In genomic region chr14:67717048-67717447, GRCh38 we compare ENCODE assay signal across 1 cellular context.
TF ChIP-seq lines count a peak whose summit lies in the region.

No MANE protein-coding gene starts in this region.

TF ChIP-seq in HepG2, 621 proteins besides CTCF, POLR2A, EP300 and RAD21 (continued from another document and continues in another):
- TF ChIP-seq ZNF841 (CRISPR knock-in tag; IDR thresholded peaks at IDR 0.05; ENCODE audit: borderline replicate concordance) (no peak), ZNF382 (CRISPR knock-in tag; IDR thresholded peaks at IDR 0.05; ENCODE audit: borderline replicate concordance) (no peak), NCOA1 (CRISPR knock-in tag; IDR thresholded peaks at IDR 0.05) (no peak), ZNF496 (CRISPR knock-in tag; IDR thresholded peaks at IDR 0.05; ENCODE audit: insufficient replicate concordance) (no peak), TRIM22 (IDR thresholded peaks at IDR 0.05) (no peak), ZNF460 (CRISPR knock-in tag; IDR thresholded peaks at IDR 0.05; ENCODE audit: borderline replicate concordance) (no peak), SOX6 (IDR thresholded peaks at IDR 0.05) (no peak), SOX6 (CRISPR knock-in tag; IDR thresholded peaks at IDR 0.05) (peak; percentile 74; the same call in 1 of the 2 replicates), ZKSCAN5 (CRISPR knock-in tag; IDR thresholded peaks at IDR 0.05) (no peak), ZNF598 (CRISPR knock-in tag; IDR thresholded peaks at IDR 0.05; ENCODE audit: borderline replicate concordance) (no peak), KDM6A (CRISPR knock-in tag; IDR thresholded peaks at IDR 0.05; ENCODE audit: low read depth) (no peak), ZBTB34 (CRISPR knock-in tag; IDR thresholded peaks at IDR 0.05) (no peak), AGO2 (optimal IDR thresholded peaks at IDR 0.05; ENCODE audit: low read depth, low read length) (no peak), ATF3 (CRISPR knock-in tag; IDR thresholded peaks at IDR 0.05) (no peak), KLF9 (CRISPR knock-in tag; IDR thresholded peaks at IDR 0.05; ENCODE audit: low read depth) (no peak), GATAD1 (CRISPR knock-in tag; IDR thresholded peaks at IDR 0.05) (no peak), NR1H2 (CRISPR knock-in tag; IDR thresholded peaks at IDR 0.05; ENCODE audit: borderline replicate concordance, low read depth) (no peak), ZNF557 (CRISPR knock-in tag; IDR thresholded peaks at IDR 0.05) (no peak), NFIC (IDR thresholded peaks at IDR 0.05; ENCODE audit: low read length) (peak; percentile 47; the same call in 1 of the 2 replicates), ZNF574 (CRISPR knock-in tag; IDR thresholded peaks at IDR 0.05) (no peak), GTF3A (CRISPR knock-in tag; conservative IDR thresholded peaks at IDR 0.05) (no peak), FOXJ3 (CRISPR knock-in tag; IDR thresholded peaks at IDR 0.05; ENCODE audit: borderline replicate concordance) (0 out of 2 replicates have a peak, but pooled peaks have one; percentile 50), FOXP4 (CRISPR knock-in tag; IDR thresholded peaks at IDR 0.05) (peak; percentile 50; the same call in 1 of the 2 replicates), SOX5 (CRISPR knock-in tag; IDR thresholded peaks at IDR 0.05; ENCODE audit: borderline replicate concordance) (peak; percentile 80), ZFP82 (CRISPR knock-in tag; IDR thresholded peaks at IDR 0.05; ENCODE audit: borderline replicate concordance) (no peak), KDM5A (IDR thresholded peaks at IDR 0.05; ENCODE audit: borderline replicate concordance, low read length) (no peak), USF2 (IDR thresholded peaks at IDR 0.05; ENCODE audit: low read depth, low read length) (no peak), USF2 (CRISPR knock-in tag; IDR thresholded peaks at IDR 0.05; ENCODE audit: borderline replicate concordance) (no peak), SOX13 (IDR thresholded peaks at IDR 0.05) (0 out of 2 replicates have a peak, but pooled peaks have one; percentile 23), SOX13 (CRISPR knock-in tag; conservative IDR thresholded peaks at IDR 0.05 in 1 of 2, IDR thresholded peaks at IDR 0.05 in 1 of 2) (peak in 1 of 2 experiments; percentile 83; a peak in 2 of 4 replicates), IRX3 (CRISPR knock-in tag; IDR thresholded peaks at IDR 0.05; ENCODE audit: borderline replicate concordance, low read depth) (no peak), ZFY (CRISPR knock-in tag; IDR thresholded peaks at IDR 0.05) (no peak), ZMYM3 (CRISPR knock-in tag; IDR thresholded peaks at IDR 0.05) (no peak), ZBTB37 (CRISPR knock-in tag; IDR thresholded peaks at IDR 0.05) (no peak), AKAP8 (CRISPR knock-in tag; IDR thresholded peaks at IDR 0.05) (no peak), HNRNPUL1 (IDR thresholded peaks at IDR 0.05; ENCODE audit: low read depth, low read length) (no peak), NFE2L2 (IDR thresholded peaks at IDR 0.05; ENCODE audit: low read length) (no peak), FOXK2 (IDR thresholded peaks at IDR 0.05) (no peak), MXD3 (CRISPR knock-in tag; IDR thresholded peaks at IDR 0.05) (no peak), ZBTB44 (CRISPR knock-in tag; IDR thresholded peaks at IDR 0.05) (no peak), ZNF687 (CRISPR knock-in tag; IDR thresholded peaks at IDR 0.05) (no peak), STAG1 (CRISPR knock-in tag; IDR thresholded peaks at IDR 0.05) (no peak), SUZ12 (IDR thresholded peaks at IDR 0.05; ENCODE audit: low read depth, low read length) (no peak)
